Comparison of ENCODE assay signal across 8 cellular contexts in genomic region chr19:11558881-11559828, GRCh38. TPM values are rescaled to one million over a fixed set of nuclear protein-coding genes. Genes with fewer than 3 reads are reported as not detected.
A peak's percentile ranks its signal among the peaks of the same experiment; 100 is the strongest.
DNase-seq lines count a peak whose midpoint lies in the region; ATAC-seq and TF ChIP-seq lines count a peak whose summit lies in the region.

Gene ELOF1, minus strand, starts transcription at chr19:11559230. Its CDS starts 4,883 bp downstream, at chr19:11554347.

- peaks cover 6% of the 10 kb centered on the region; the same call in 1 of the 2 replicates for H3K4me1 ChIP-seq in MM.1S (ENCODE audit: low read length)

- peaks cover 7% of the 10 kb centered on the region for H3K36me3 ChIP-seq in H7 (replicated peaks; ENCODE audit: control insufficient read depth, insufficient read depth, low read length)
- H3K36me3 ChIP-seq in MM.1S (replicated peaks; ENCODE audit: insufficient read depth, low read length): no peaks in the 10 kb centered on the region

- peaks cover 7% of the 10 kb centered on the region for H3K36me3 Mint-ChIP-seq in nephron progenitor cell (ENCODE audit: low read depth)

- H2AFZ ChIP-seq in MM.1S (ENCODE audit: low read length): peak within 1 kb of the TSS; percentile 94

- peak within 1 kb of the TSS; percentile 83 for H3K4me2 ChIP-seq in MM.1S (ENCODE audit: low read depth, low read length)

- no peaks in the 10 kb centered on the region for H4K20me1 ChIP-seq in MM.1S (ENCODE audit: insufficient read depth, low read length)

- peak; percentile 96 for ATAC-seq in stimulated activated naive CD8-positive, alpha-beta T cell treated with anti-CD3 and anti-CD28 coated beads, Interleukin-15, amount 100 ng/mL, for 72 hours

- TF ChIP-seq CTCF in MM.1S (IDR thresholded peaks at IDR 0.05; ENCODE audit: low read length) (peak; percentile 30), nephron progenitor cell (IDR thresholded peaks at IDR 0.05) (no peak)

- H3K27ac Mint-ChIP-seq in nephron progenitor cell: peak within 1 kb of the TSS; percentile 64
- peak within 1 kb of the TSS; percentile 95 for H3K27ac Mint-ChIP-seq in stimulated activated naive CD8-positive, alpha-beta T cell treated with anti-CD3 and anti-CD28 coated beads, Interleukin-15, amount 100 ng/mL, for 72 hours

- H3K9me2 ChIP-seq in MM.1S (replicated peaks; ENCODE audit: insufficient read depth, low read length): no peaks in the 10 kb centered on the region

- H3K79me2 ChIP-seq in MM.1S (ENCODE audit: low read length): peaks cover 35% of the 10 kb centered on the region

- H3K27me3 ChIP-seq in H7 (ENCODE audit: control insufficient read depth, insufficient read depth, low read length): no peaks in the 10 kb centered on the region
- H3K27me3 ChIP-seq in MM.1S (replicated peaks; ENCODE audit: insufficient read depth, low read length): no peaks in the 10 kb centered on the region

- no peaks in the 10 kb centered on the region for H3K9me3 ChIP-seq in MM.1S (replicated peaks; ENCODE audit: insufficient read depth, low read length)

- peak within 1 kb of the TSS; percentile 87 for H3K4me3 ChIP-seq in H7 (ENCODE audit: insufficient read depth, low read depth, low read length)
- H3K4me3 ChIP-seq in MM.1S (ENCODE audit: low read length): peak within 1 kb of the TSS; percentile 79

- DNase-seq in ELF-1 (ENCODE audit: low read depth, low spot score) (peak; percentile 97), H7 (peak; percentile 99), MM.1S (peak; percentile 99), SIG-M5 (lab: John Stamatoyannopoulos, UW) (peak; percentile 77), activated gamma-delta T cell (lab: John Stamatoyannopoulos, UW) (peak; percentile 88), fibroblast of the conjunctiva (ENCODE audit: low read depth) (peak; percentile 97), nephron progenitor cell (peak; percentile 97)
- peak; percentile 94 to 97 for DNase-seq in stimulated activated naive CD8-positive, alpha-beta T cell treated with anti-CD3 and anti-CD28 coated beads, Interleukin-15, amount 100 ng/mL, for 72 hours

- peak within 1 kb of the TSS; percentile 71 for H3K9ac ChIP-seq in MM.1S (ENCODE audit: low read length)

- peaks cover 7% of the 10 kb centered on the region for H3F3A ChIP-seq in MM.1S (ENCODE audit: insufficient read depth, low read length)

- peak within 1 kb of the TSS; percentile 57; the same call in 1 of the 2 replicates for H3K27ac ChIP-seq in MM.1S (ENCODE audit: low read length)

- H3K9me3 Mint-ChIP-seq in nephron progenitor cell: no peaks in the 10 kb centered on the region
- no peaks in the 10 kb centered on the region for H3K9me3 Mint-ChIP-seq in stimulated activated naive CD8-positive, alpha-beta T cell treated with anti-CD3 and anti-CD28 coated beads, Interleukin-15, amount 100 ng/mL, for 72 hours

- peaks cover 39% of the 10 kb centered on the region for H3K4me1 Mint-ChIP-seq in nephron progenitor cell
- peaks cover 58% of the 10 kb centered on the region for H3K4me1 Mint-ChIP-seq in stimulated activated naive CD8-positive, alpha-beta T cell treated with anti-CD3 and anti-CD28 coated beads, Interleukin-15, amount 100 ng/mL, for 72 hours

- H3K4me3 Mint-ChIP-seq in nephron progenitor cell: peak within 1 kb of the TSS; percentile 87
- H3K4me3 Mint-ChIP-seq in stimulated activated naive CD8-positive, alpha-beta T cell treated with anti-CD3 and anti-CD28 coated beads, Interleukin-15, amount 100 ng/mL, for 72 hours: peak within 1 kb of the TSS; percentile 95 to 96

- H3K27me3 Mint-ChIP-seq in nephron progenitor cell (ENCODE audit: low read depth, poor library complexity): peaks cover 10% of the 10 kb centered on the region
- no peaks in the 10 kb centered on the region for H3K27me3 Mint-ChIP-seq in stimulated activated naive CD8-positive, alpha-beta T cell treated with anti-CD3 and anti-CD28 coated beads, Interleukin-15, amount 100 ng/mL, for 72 hours

RNA-seq across cellular contexts. Expression of gene ELOF1, which starts in this region (rescaled TPM):
- total RNA-seq in H7 (2014; rRNA removed; shearing (Covaris generic)): 48.2 and 66.7 TPM in 2 replicates

Comparison
In these comparisons a context has a peak if more than half of its experiments do, and no peak if none do; other contexts are left out.
1. Peak in every context shown above with its lines: DNase-seq, ATAC-seq, H3K4me3 ChIP-seq and H3K27ac ChIP-seq.